In genomic region chr7:158367634-158367982, GRCh38 we compare ENCODE assay signal across 22 cellular contexts.
"Had no signal": no experiment of that assay in that cellular context is flagged by ENCODE, and none has a peak within 500 bp of the region (broad histone marks: within the 10 kb centered on the region; RNA-seq: fewer than 3 reads in every experiment).

No MANE protein-coding gene starts in this region.

- H3K36me3 ChIP-seq: colonic mucosa, esophagus muscularis mucosa, esophagus squamous epithelium, gastrocnemius medialis, gastroesophageal sphincter, heart left ventricle, heart right ventricle had no signal

- H3K27ac ChIP-seq: colonic mucosa, coronary artery, epithelial cell of prostate, esophagus muscularis mucosa, esophagus squamous epithelium, foreskin keratinocyte, gastrocnemius medialis, gastroesophageal sphincter, heart left ventricle, heart right ventricle had no signal

- H3K9me3 ChIP-seq: colonic mucosa, esophagus muscularis mucosa, esophagus squamous epithelium, gastrocnemius medialis, gastroesophageal sphincter, heart left ventricle, heart right ventricle had no signal

- DNase-seq: colonic mucosa; cortex of kidney; dermis blood vessel endothelial cell; effector CD4-positive, alpha-beta T cell; effector CD8-positive, alpha-beta T cell; effector memory CD4-positive, alpha-beta T cell; effector memory CD8-positive, alpha-beta T cell; endodermal cell; erythroblast; esophagus squamous epithelium; foreskin fibroblast; foreskin keratinocyte; foreskin melanocyte; gastrocnemius medialis; glutamatergic neuron; heart left ventricle; heart right ventricle had no signal

- H3K4me3 ChIP-seq: colonic mucosa, coronary artery, esophagus muscularis mucosa, esophagus squamous epithelium, gastrocnemius medialis, gastroesophageal sphincter, heart left ventricle, heart right ventricle had no signal

- H3K27me3 ChIP-seq: colonic mucosa, foreskin keratinocyte, gastrocnemius medialis had no signal

- ATAC-seq: effector memory CD8-positive, alpha-beta T cell; esophagus mucosa; foreskin keratinocyte; gastrocnemius medialis; gastroesophageal sphincter; heart left ventricle; heart right ventricle had no signal

- H3K4me1 ChIP-seq: colonic mucosa, esophagus muscularis mucosa, esophagus squamous epithelium, foreskin keratinocyte, gastrocnemius medialis, gastroesophageal sphincter, heart left ventricle, heart right ventricle had no signal
